In the genomic region with DNA sequence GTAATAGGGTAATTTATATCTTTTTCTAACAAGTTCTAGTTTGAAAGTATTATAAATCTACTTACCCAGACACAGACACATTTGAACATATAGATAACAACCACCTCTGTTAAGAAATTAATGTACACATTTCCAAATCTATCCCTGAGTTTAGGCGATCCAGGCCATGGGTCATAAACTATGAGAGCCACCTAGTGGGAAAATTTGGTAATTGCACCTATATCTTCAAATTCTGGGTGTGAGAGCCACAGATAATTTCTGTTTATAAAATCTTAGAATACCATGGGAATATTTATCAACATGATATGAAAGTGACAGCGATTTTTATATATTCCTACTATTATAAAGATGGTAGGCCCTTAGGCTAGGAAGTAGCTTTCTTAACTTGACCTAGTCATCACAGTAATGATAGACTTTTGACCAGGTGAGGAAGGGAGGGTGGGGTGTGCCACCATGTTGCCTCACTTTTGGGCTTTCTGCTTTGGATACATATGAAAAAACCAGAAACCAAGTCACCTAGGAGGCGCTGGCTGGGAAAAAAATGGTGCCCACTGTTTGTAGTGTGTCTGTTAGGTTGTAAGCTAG, we compare ENCODE assay signal across 8 cellular contexts. TPM values are rescaled to one million over a fixed set of nuclear protein-coding genes. Genes with fewer than 3 reads are reported as not detected.
DNase-seq lines count a peak whose midpoint lies in the region; ATAC-seq and TF ChIP-seq lines count a peak whose summit lies in the region.

No MANE protein-coding gene starts in this region.

- POLR2A ChIA-PET in CD8-positive, alpha-beta T cell (lab: Charles Lee): interaction anchor here (1.4 to 3.1 kb wide), 3 partner anchors 36 to 177 kb away, joined by 3 to 15 read pairs (median 6); no protein-coding TSS in a partner anchor

- CTCF ChIA-PET in CD8-positive, alpha-beta T cell (lab: Charles Lee): interaction anchor here (0.6 to 5.1 kb wide), 38 partner anchors 11 to 384 kb away, joined by 3 to 96 read pairs (median 6); partner anchors contain the start of genes EPHA1 and GSTK1

- DNase-seq in CD8-positive, alpha-beta T cell: peak in 2 of 7 experiments; percentile 23 to 28
- DNase-seq in NCI-H1048 (lab: John Stamatoyannopoulos, UW) (peak; percentile 16), WERI-Rb-1 (no peak), glutamatergic neuron (no peak), stromal cell of bone marrow (ENCODE audit: low read depth) (peak; percentile 28), amniotic stem cell (lab: John Stamatoyannopoulos, UW) (no peak)

- H3K36me3 Mint-ChIP-seq in CD8-positive, alpha-beta T cell: peaks cover 36% of the 10 kb centered on the region
- no peaks in the 10 kb centered on the region for H3K36me3 Mint-ChIP-seq in glutamatergic neuron (ENCODE audit: unreplicated experiment)

- no peak overlapping the region for H3K4me3 ChIP-seq in CD8-positive, alpha-beta T cell (ENCODE audit: low read depth, low read length)
- no peak overlapping the region for H3K4me3 ChIP-seq in WERI-Rb-1 (ENCODE audit: low read depth, low read length)

- H3K27ac ChIP-seq in CD8-positive, alpha-beta T cell (ENCODE audit: low read depth, low read length): no peak overlapping the region
- no peak overlapping the region for H3K27ac ChIP-seq in WERI-Rb-1

- peak; percentile 80 for TF ChIP-seq CTCF in CD8-positive, alpha-beta T cell (IDR thresholded peaks at IDR 0.05)
- TF ChIP-seq CTCF in WERI-Rb-1 (IDR thresholded peaks at IDR 0.05; ENCODE audit: low read depth, low read length) (0 out of 2 replicates have a peak, but pooled peaks have one; percentile 15), glutamatergic neuron (IDR thresholded peaks at IDR 0.05; ENCODE audit: partially characterized antibody, unreplicated experiment) (peak; percentile 89)

- intact Hi-C loops in CD8-positive, alpha-beta T cell (cut with DNase I, micrococcal nuclease): loop anchor here (1.0 to 5.0 kb wide), 6 partner anchors 36 to 408 kb away; no protein-coding TSS in a partner anchor

- peaks cover 16% of the 10 kb centered on the region for H3K4me1 Mint-ChIP-seq in CD8-positive, alpha-beta T cell (ENCODE audit: low read depth)
- peaks cover 14% of the 10 kb centered on the region for H3K4me1 Mint-ChIP-seq in glutamatergic neuron (ENCODE audit: low read depth, unreplicated experiment)

- H3K27me3 ChIP-seq in CD8-positive, alpha-beta T cell (ENCODE audit: insufficient read depth, low read length): no peaks in the 10 kb centered on the region
- no peaks in the 10 kb centered on the region for H3K27me3 ChIP-seq in WERI-Rb-1 (ENCODE audit: insufficient read depth, low read depth, severe bottlenecking)

- ATAC-seq in CD8-positive, alpha-beta T cell: peak; percentile 69
- peak; percentile 51 for ATAC-seq in GM19035 (IDR thresholded peaks at IDR 0.05; ENCODE audit: unreplicated experiment)
- no peak for ATAC-seq in HG03139 (IDR thresholded peaks at IDR 0.05; ENCODE audit: unreplicated experiment)

- H3K27ac Mint-ChIP-seq in CD8-positive, alpha-beta T cell: no peak overlapping the region
- no peak overlapping the region for H3K27ac Mint-ChIP-seq in glutamatergic neuron (ENCODE audit: unreplicated experiment)

- H3K4me3 Mint-ChIP-seq in CD8-positive, alpha-beta T cell: no peak overlapping the region
- H3K4me3 Mint-ChIP-seq in glutamatergic neuron (ENCODE audit: unreplicated experiment): no peak overlapping the region

- H3K9me3 Mint-ChIP-seq in CD8-positive, alpha-beta T cell: no peaks in the 10 kb centered on the region
- H3K9me3 Mint-ChIP-seq in glutamatergic neuron (ENCODE audit: unreplicated experiment): peaks cover 3% of the 10 kb centered on the region

- no peaks in the 10 kb centered on the region for H3K9me3 ChIP-seq in CD8-positive, alpha-beta T cell (ENCODE audit: low read length)
- H3K9me3 ChIP-seq in WERI-Rb-1 (ENCODE audit: severe bottlenecking): peaks cover 3% of the 10 kb centered on the region

- H3K27me3 Mint-ChIP-seq in CD8-positive, alpha-beta T cell (ENCODE audit: low read depth): peaks cover 2% of the 10 kb centered on the region
- no peaks in the 10 kb centered on the region for H3K27me3 Mint-ChIP-seq in glutamatergic neuron (ENCODE audit: unreplicated experiment)

- H3K4me1 ChIP-seq in CD8-positive, alpha-beta T cell (ENCODE audit: insufficient read depth, low read length): peaks cover 3% of the 10 kb centered on the region

- no peaks in the 10 kb centered on the region for H3K36me3 ChIP-seq in CD8-positive, alpha-beta T cell (ENCODE audit: insufficient read depth, low read length)
- H3K36me3 ChIP-seq in WERI-Rb-1: no peaks in the 10 kb centered on the region

RNA-seq across cellular contexts. Expression of gene EPHA1, which starts 8.0 kb away (rescaled TPM):
- 10 to 100 TPM in 1 of 2 experiments, 1 to 10 TPM in 1; 8.3 to 13.1 TPM for total RNA-seq in CD8-positive, alpha-beta T cell
- 4.7 TPM for total RNA-seq in glutamatergic neuron (ENCODE audit: unreplicated experiment)

RNA-seq across cellular contexts. Expression of gene TAS2R60, which starts 26.6 kb away (rescaled TPM):
- not detected for total RNA-seq in CD8-positive, alpha-beta T cell
- total RNA-seq in glutamatergic neuron (ENCODE audit: unreplicated experiment): not detected

RNA-seq across cellular contexts. Expression of gene ZYX, which starts 35.5 kb away (rescaled TPM):
- 100 to 1,000 TPM; 107 to 111 TPM for total RNA-seq in CD8-positive, alpha-beta T cell
- 163 TPM for total RNA-seq in glutamatergic neuron (ENCODE audit: unreplicated experiment)

RNA-seq across cellular contexts. Expression of gene FAM131B, which starts 54.1 kb away (rescaled TPM):
- under 1 TPM; 0.30 to 0.36 TPM for total RNA-seq in CD8-positive, alpha-beta T cell
- 111 TPM for total RNA-seq in glutamatergic neuron (ENCODE audit: unreplicated experiment)

Comparison
In these comparisons a context has a peak if more than half of its experiments do, and no peak if none do; other contexts are left out.
1. DNase-seq: peak in NCI-H1048 (single experiment) and stromal cell of bone marrow (single experiment); none in WERI-Rb-1 (single experiment), glutamatergic neuron (single experiment) and amniotic stem cell (single experiment).
2. CTCF ChIP-seq: peak in every context shown above with its lines; median percentile 89 in glutamatergic neuron; 80 in CD8-positive, alpha-beta T cell; 15 in WERI-Rb-1.